ENCODE assay signal across 8 cellular contexts in the genomic region with DNA sequence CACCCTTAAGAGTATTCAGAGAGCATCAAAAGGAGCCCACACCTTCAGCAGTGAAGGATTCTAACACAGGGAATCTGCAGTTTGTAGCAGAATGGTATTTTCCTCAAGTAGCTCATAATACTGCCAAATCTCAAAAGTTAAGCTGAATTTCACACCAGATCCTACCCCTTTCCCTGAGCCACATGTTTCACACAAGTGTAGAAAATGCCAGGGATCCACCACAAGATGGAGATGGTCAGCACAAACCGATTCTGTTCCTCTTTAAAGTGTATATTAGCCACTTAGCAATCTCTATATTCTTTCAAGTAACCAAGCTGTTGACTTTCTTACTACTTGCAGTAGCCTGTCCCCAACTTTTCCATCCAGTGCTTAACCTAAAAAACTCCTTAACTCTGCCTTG. TPM values are rescaled to one million over a fixed set of nuclear protein-coding genes. Genes with fewer than 3 reads are reported as not detected.
DNase-seq lines count a peak whose midpoint lies in the region; ATAC-seq, FAIRE-seq and TF ChIP-seq lines count a peak whose summit lies in the region.

No MANE protein-coding gene starts in this region.

- H4K8ac ChIP-seq in H1 (ENCODE audit: extremely low read depth, insufficient read depth, low read length), result no peak overlapping the region

- peak in 2 of 3 experiments; percentile 47 to 68; a peak in 2 of 4 replicates for TF ChIP-seq CTCF in H1 (IDR thresholded peaks at IDR 0.05; ENCODE audit: control extremely low read depth in 1 of 3, insufficient read depth in 1 of 3, low read depth in 1 of 3, low read length in 3 of 3)
- TF ChIP-seq CTCF in spleen (IDR thresholded peaks at IDR 0.05 in 8 of 11, conservative IDR thresholded peaks at IDR 0.05 in 3 of 11), result peak in 8 of 11 experiments; percentile 5 to 38 (median 28)

- H3K9me3 Mint-ChIP-seq in activated T-cell treated with anti-CD3 and anti-CD28 coated beads, Interleukin-2, amount 50 U/mL, for 24 hours, result no peaks in the 10 kb centered on the region
- no peaks in the 10 kb centered on the region for H3K9me3 Mint-ChIP-seq in activated T-cell treated with anti-CD3 and anti-CD28 coated beads, Interleukin-2, amount 50 U/mL, for 72 hours

- H3K27ac ChIP-seq in H1 (ENCODE audit: low read depth, low read length) (no peak overlapping the region), spleen (peak overlapping the region in 2 of 8 donors; percentile 1 to 58)

- no peak overlapping the region for H3K23ac ChIP-seq in H1 (ENCODE audit: insufficient read length)

- WGBS in H1 (ENCODE audit: extremely low coverage in 1 of 2, insufficient coverage in 1 of 2, insufficient read length in 1 of 2, insufficient replicate concordance in 2 of 2, low coverage in 1 of 2, low lambda C conversion rate in 2 of 2, missing lambda C conversion rate in 1 of 2), 2 experiments, result 84% methylated on average over 1 of the region's 1 CpG; no CpG with 5 or more reads in 1 of the 2 experiments
- WGBS in spleen, 5 donors, result 11 to 36% (median 32%) methylated on average over 1 of the region's 1 CpG

- peak; percentile 19 for FAIRE-seq in H1 (lab: Jason Lieb, UNC)

- peak; percentile 35 to 55 for TF ChIP-seq RAD21 in H1 (IDR thresholded peaks at IDR 0.05 in 1 of 2, conservative IDR thresholded peaks at IDR 0.05 in 1 of 2; ENCODE audit: low read depth in 2 of 2, low read length in 2 of 2)

- no peak overlapping the region for H2BK15ac ChIP-seq in H1 (ENCODE audit: low read length)

- no peaks in the 10 kb centered on the region for H3K23me2 ChIP-seq in H1 (ENCODE audit: low read depth, low read length)

- no peak overlapping the region for H3K14ac ChIP-seq in H1 (ENCODE audit: insufficient read length)

- H3K4me2 ChIP-seq in H1 (ENCODE audit: insufficient read depth in 1 of 2, low read depth in 2 of 2, low read length in 2 of 2), result no peak overlapping the region

- H3K4me1 ChIP-seq in H1 (replicated peaks in 1 of 4; ENCODE audit: control insufficient read depth in 3 of 4, insufficient read depth in 4 of 4, low read length in 3 of 4), result no peaks in the 10 kb centered on the region
- peaks cover 1 to 39% (median 24%) of the 10 kb centered on the region in 6 donors for H3K4me1 ChIP-seq in spleen

- H3K27me3 Mint-ChIP-seq in activated T-cell treated with anti-CD3 and anti-CD28 coated beads, Interleukin-2, amount 50 U/mL, for 24 hours, result no peaks in the 10 kb centered on the region
- no peaks in the 10 kb centered on the region for H3K27me3 Mint-ChIP-seq in activated T-cell treated with anti-CD3 and anti-CD28 coated beads, Interleukin-2, amount 50 U/mL, for 72 hours (ENCODE audit: low read depth)

- intact Hi-C loops in spleen (cut with DNase I; ENCODE audit: low total_unique reads), result no loop called here

- H2BK12ac ChIP-seq in H1 (ENCODE audit: low read depth, low read length), result no peak overlapping the region

- H4K5ac ChIP-seq in H1 (ENCODE audit: insufficient read length, low read depth, low read length), result no peak overlapping the region

- no peak for TF ChIP-seq EP300 in H1 (IDR thresholded peaks at IDR 0.05; ENCODE audit: borderline replicate concordance in 1 of 2, low read depth in 2 of 2, low read length in 2 of 2)

- no peaks in the 10 kb centered on the region for H3K9me3 ChIP-seq in H1 (ENCODE audit: insufficient read depth in 2 of 2, low read depth in 1 of 2, low read length in 1 of 2)
- H3K9me3 ChIP-seq in spleen, result no peaks in the 10 kb centered on the region

- H2BK120ac ChIP-seq in H1 (replicated peaks; ENCODE audit: low read depth, low read length), result no peak overlapping the region

- H3K27me3 ChIP-seq in H1 (replicated peaks in 1 of 4; ENCODE audit: control insufficient read depth in 3 of 4, extremely low read depth in 1 of 4, insufficient read depth in 3 of 4, low read length in 3 of 4), result no peaks in the 10 kb centered on the region
- no peaks in the 10 kb centered on the region for H3K27me3 ChIP-seq in spleen (replicated peaks in 1 of 7)

- H3K27ac Mint-ChIP-seq in activated T-cell treated with anti-CD3 and anti-CD28 coated beads, Interleukin-2, amount 50 U/mL, for 24 hours, result peak overlapping the region; percentile 86
- H3K27ac Mint-ChIP-seq in activated T-cell treated with anti-CD3 and anti-CD28 coated beads, Interleukin-2, amount 50 U/mL, for 72 hours, result no peak overlapping the region

- H2AK5ac ChIP-seq in H1 (ENCODE audit: low read depth, low read length), result no peak overlapping the region

- no peak overlapping the region for H2BK20ac ChIP-seq in H1 (ENCODE audit: low read length)

- DNase-seq in activated T-cell treated with anti-CD3 and anti-CD28 coated beads, Interleukin-2, amount 50 U/mL, for 24 hours, result no peak
- DNase-seq in activated T-cell treated with anti-CD3 and anti-CD28 coated beads, Interleukin-2, amount 50 U/mL, for 72 hours, result no peak
- DNase-seq in NOMO-1 (lab: John Stamatoyannopoulos, UW; ENCODE audit: unreplicated experiment in 2 of 2) (peak; percentile 10 to 33), H1 (ENCODE audit: low read depth in 1 of 2, low spot score in 2 of 2) (no peak), spleen (no peak), putamen (ENCODE audit: low spot score) (no peak), NCI-H748 (lab: John Stamatoyannopoulos, UW; ENCODE audit: unreplicated experiment) (no peak)

- H3K36me3 Mint-ChIP-seq in activated T-cell treated with anti-CD3 and anti-CD28 coated beads, Interleukin-2, amount 50 U/mL, for 24 hours (ENCODE audit: low read depth), result peaks cover 94% of the 10 kb centered on the region
- peaks cover 6 to 33% of the 10 kb centered on the region in 2 donors for H3K36me3 Mint-ChIP-seq in activated T-cell treated with anti-CD3 and anti-CD28 coated beads, Interleukin-2, amount 50 U/mL, for 72 hours (ENCODE audit: insufficient read depth in 2 of 2)

- H4K91ac ChIP-seq in H1 (replicated peaks; ENCODE audit: insufficient read length, low read length), result no peak overlapping the region

- no peak overlapping the region for H3K18ac ChIP-seq in H1 (ENCODE audit: extremely low read depth, low read length)

- H2AFZ ChIP-seq in H1 (ENCODE audit: low read length), result no peak overlapping the region

- H2BK5ac ChIP-seq in H1 (ENCODE audit: low read depth, low read length), result no peak overlapping the region

- H3K56ac ChIP-seq in H1 (replicated peaks; ENCODE audit: insufficient read length, low read depth, low read length), result no peak overlapping the region

- CTCF ChIA-PET in H1 (lab: Charles Lee; ENCODE audit: partially characterized antibody), result interaction anchor here (0.5 to 37.0 kb wide), 20 partner anchors 9 to 436 kb away, joined by 3 to 620 read pairs (median 4); no protein-coding TSS in a partner anchor

- H3K4me3 ChIP-seq in H1 (ENCODE audit: extremely low read depth in 1 of 4, insufficient read depth in 2 of 4, low read depth in 3 of 4, low read length in 4 of 4), result no peak overlapping the region
- no peak overlapping the region for H3K4me3 ChIP-seq in spleen

- no peak overlapping the region for H3K4me3 Mint-ChIP-seq in activated T-cell treated with anti-CD3 and anti-CD28 coated beads, Interleukin-2, amount 50 U/mL, for 24 hours
- no peak overlapping the region for H3K4me3 Mint-ChIP-seq in activated T-cell treated with anti-CD3 and anti-CD28 coated beads, Interleukin-2, amount 50 U/mL, for 72 hours

- no peak overlapping the region for H3K9ac ChIP-seq in H1 (replicated peaks in 1 of 4; ENCODE audit: extremely low read depth in 1 of 4, low read depth in 3 of 4, low read length in 3 of 4)

- H3K4ac ChIP-seq in H1 (replicated peaks; ENCODE audit: insufficient read length, low read depth, low read length), result no peak overlapping the region

- no peaks in the 10 kb centered on the region for H3K79me2 ChIP-seq in H1 (ENCODE audit: control insufficient read depth in 1 of 2, insufficient read depth in 2 of 2, low read length in 2 of 2)

- H3K36me3 ChIP-seq in H1 (ENCODE audit: control insufficient read depth in 2 of 4, insufficient read depth in 4 of 4, low read length in 3 of 4) (peaks cover 44 to 89% (median 70%) of the 10 kb centered on the region in 4 experiments), spleen (peaks cover 4 to 88% (median 54%) of the 10 kb centered on the region in 6 donors)

- peaks cover 19% of the 10 kb centered on the region for H3K4me1 Mint-ChIP-seq in activated T-cell treated with anti-CD3 and anti-CD28 coated beads, Interleukin-2, amount 50 U/mL, for 24 hours (ENCODE audit: low read depth)
- H3K4me1 Mint-ChIP-seq in activated T-cell treated with anti-CD3 and anti-CD28 coated beads, Interleukin-2, amount 50 U/mL, for 72 hours (ENCODE audit: low read depth), result peaks cover 8% of the 10 kb centered on the region

- H4K20me1 ChIP-seq in H1 (replicated peaks in 1 of 2; ENCODE audit: control insufficient read depth in 1 of 2, insufficient read depth in 2 of 2, low read length in 2 of 2), result peaks cover 4 to 9% of the 10 kb centered on the region in 2 experiments

- no peak for ATAC-seq in activated T-cell treated with anti-CD3 and anti-CD28 coated beads, Interleukin-2, amount 50 U/mL, for 72 hours (replicated peaks in 1 of 2)
- ATAC-seq in HG02884 (IDR thresholded peaks at IDR 0.05; ENCODE audit: unreplicated experiment), result no peak

- POLR2A ChIA-PET in H1 (lab: Charles Lee; ENCODE audit: partially characterized antibody), result interaction anchor here (0.9 to 10.5 kb wide), 7 partner anchors 9 to 42 kb away, joined by 3 to 77 read pairs (median 6); a partner anchor contains a TSS

- H3K79me1 ChIP-seq in H1 (ENCODE audit: low read depth, low read length), result peaks cover 2% of the 10 kb centered on the region; the same call in 1 of the 2 replicates

- TF ChIP-seq POLR2A in H1 (IDR thresholded peaks at IDR 0.05; ENCODE audit: control extremely low read depth in 1 of 2, low read depth in 2 of 2, low read length in 2 of 2) (peak in 1 of 2 experiments; percentile 46; a peak in 2 of 3 replicates), spleen (IDR thresholded peaks at IDR 0.05) (no peak)

TF ChIP-seq in H1, 55 proteins besides CTCF, POLR2A, EP300 and RAD21:
- no peak for TF ChIP-seq POU5F1 (IDR thresholded peaks at IDR 0.05; ENCODE audit: low read depth, low read length)
- TF ChIP-seq, protein P1, sequence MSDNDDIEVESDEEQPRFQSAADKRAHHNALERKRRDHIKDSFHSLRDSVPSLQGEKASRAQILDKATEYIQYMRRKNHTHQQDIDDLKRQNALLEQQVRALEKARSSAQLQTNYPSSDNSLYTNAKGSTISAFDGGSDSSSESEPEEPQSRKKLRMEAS (IDR thresholded peaks at IDR 0.05), result 0 out of 2 replicates have a peak, but pooled peaks have one; percentile 40

RNA-seq across cellular contexts. Expression of a gene that starts 13.2 kb away (rescaled TPM):
- 10 to 100 TPM; 32.6 to 55.6 TPM for total RNA-seq in activated T-cell treated with anti-CD3 and anti-CD28 coated beads, Interleukin-2, amount 50 U/mL, for 72 hours
- total RNA-seq in H1 (2021; fragmentation: NEBNext Ultra II Directional; extraction: Animal tissue kit (Norgen Biotek cat#: 25700)), result 51.4 and 59.1 TPM in 2 replicates
- polyA plus RNA-seq in H1 (2011; rRNA removed) (22.5 and 29.4 TPM in 2 replicates), spleen (1 to 10 TPM; 1.3 to 5.4 (median 2.3) TPM)
- 31.5 TPM for polyA plus RNA-seq in H1 (2011; cell fraction: cytosol; rRNA removed)
- 18.3 TPM for polyA plus RNA-seq in H1 (2011; cell fraction: nucleus; rRNA removed)
- polyA plus RNA-seq in H1 (2012, experiment 1 of 2), result 34.6 to 46.9 TPM (median 38.3 TPM) in 4 replicates
- polyA plus RNA-seq in H1 (2012, experiment 2 of 2), result 17.0 TPM
- polyA plus RNA-seq in H1 (2013, experiment 1 of 2), result 28.2 TPM
- polyA plus RNA-seq in H1 (2013, experiment 2 of 2), result 28.2 TPM
- polyA minus RNA-seq in H1 (2011; rRNA and poly(A)+ RNA removed), result 24.8 and 29.1 TPM in 2 replicates
- polyA minus RNA-seq in H1 (2011; cell fraction: cytosol; rRNA and poly(A)+ RNA removed), result 14.1 TPM
- 18.6 TPM for polyA minus RNA-seq in H1 (2011; cell fraction: nucleus; rRNA and poly(A)+ RNA removed)
- 1 to 10 TPM; 1.0 to 7.0 (median 2.3) TPM for total RNA-seq in spleen

Comparison
In these comparisons a context has a peak if more than half of its experiments do, and no peak if none do; other contexts are left out.
1. DNase-seq: peak in NOMO-1 (2 of 2); none in activated T-cell treated with anti-CD3 and anti-CD28 coated beads, Interleukin-2, amount 50 U/mL, for 24 hours (single experiment), activated T-cell treated with anti-CD3 and anti-CD28 coated beads, Interleukin-2, amount 50 U/mL, for 72 hours (0 of 2), H1 (0 of 2), spleen (single experiment), putamen (single experiment) and NCI-H748 (single experiment).